ENCODE assay signal across 22 cellular contexts in genomic region chr10:110927461-110927860, GRCh38.
"Had no signal": no experiment of that assay in that cellular context is flagged by ENCODE, and none has a peak within 500 bp of the region (broad histone marks: within the 10 kb centered on the region; RNA-seq: fewer than 3 reads in every experiment).

No MANE protein-coding gene starts in this region.

- H2AFZ ChIP-seq: hepatocyte had no signal

- H3K36me3 ChIP-seq: esophagus muscularis mucosa, gastroesophageal sphincter, heart left ventricle, left lung, lower lobe of right lung had no signal

- H3K4me3 Mint-ChIP-seq: mesothelial cell of epicardium had no signal

- H3K4me2 ChIP-seq: hepatocyte had no signal

- DNase-seq: dermis blood vessel endothelial cell; dorsolateral prefrontal cortex; effector CD4-positive, alpha-beta T cell; effector memory CD4-positive, alpha-beta T cell; foreskin keratinocyte; heart left ventricle; hypothalamus; left cardiac atrium; left lung; left ventricle myocardium superior; lower lobe of right lung; mesenchymal stem cell; mucosa of descending colon; naive B cell had no signal

- H3K36me3 Mint-ChIP-seq: mesothelial cell of epicardium, naive B cell had no signal

- H3K27ac ChIP-seq: coronary artery, dorsolateral prefrontal cortex, esophagus muscularis mucosa, foreskin keratinocyte, gastroesophageal sphincter, heart left ventricle, hepatocyte, left lung, lower lobe of right lung had no signal

- H3K9me3 ChIP-seq: esophagus muscularis mucosa, gastroesophageal sphincter, heart left ventricle, left lung, lower lobe of right lung, mucosa of descending colon had no signal

- H3K27ac Mint-ChIP-seq: mesothelial cell of epicardium had no signal

- H3K9me3 Mint-ChIP-seq: mesothelial cell of epicardium, naive B cell had no signal

- H3K4me3 ChIP-seq: coronary artery, dorsolateral prefrontal cortex, esophagus muscularis mucosa, gastroesophageal sphincter, heart left ventricle, hepatocyte, left lung, lower lobe of right lung, mucosa of descending colon had no signal

- ATAC-seq: foreskin keratinocyte, gastroesophageal sphincter, heart left ventricle, left cardiac atrium, left lung, left ventricle myocardium superior, lower lobe of right lung, mucosa of descending colon had no signal

- H3K27me3 Mint-ChIP-seq: naive B cell had no signal

- FAIRE-seq: endothelial cell of umbilical vein, frontal cortex, keratinocyte had no signal

- H3K27me3 ChIP-seq: dorsolateral prefrontal cortex, esophagus muscularis mucosa, foreskin keratinocyte, gastroesophageal sphincter, heart left ventricle, hepatocyte, left lung had no signal
